ENCODE assay signal across 20 cellular contexts in genomic region chr11:102669664-102670063, GRCh38. TPM values are rescaled to one million over a fixed set of nuclear protein-coding genes. Genes with fewer than 3 reads are reported as not detected.
A peak's percentile ranks its signal among the peaks of the same experiment; 100 is the strongest.
DNase-seq lines count a peak whose midpoint lies in the region; ATAC-seq and TF ChIP-seq lines count a peak whose summit lies in the region.
"Had no signal": no experiment of that assay in that cellular context is flagged by ENCODE, and none has a peak within 500 bp of the region (broad histone marks: within the 10 kb centered on the region; RNA-seq: fewer than 3 reads in every experiment).

No MANE protein-coding gene starts in this region.

- H3K9me3 Mint-ChIP-seq in WTC11: no peaks in the 10 kb centered on the region; the same call in 1 of the 2 replicates
- H3K9me3 Mint-ChIP-seq: activated CD4-positive, alpha-beta memory T cell treated with anti-CD3 and anti-CD28 coated beads for 36 hours; activated T-helper 2 cell treated with anti-CD3 and anti-CD28 coated beads, Interferon-gamma antibody, Interleukin-2, Interleukin-4, amounts not matched to agents 10 μg/mL and 5 μg/mL and 100 μg/mL, durations not matched to agents 14 hours and 24 hours and 36 hours had no signal

- intact Hi-C loops in sciatic nerve (cut with DNase I): no loop called here
- intact Hi-C loops in heart left ventricle (cut with DNase I): loop anchor here in 5 of 10 donors (5.0 to 10.0 kb wide), 5 partner anchors 325 to 385 kb away; partner anchors contain the start of gene BIRC2 (in 1 of the 5)

- H3K4me3 Mint-ChIP-seq in WTC11: no peak overlapping the region
- H3K4me3 Mint-ChIP-seq: activated CD4-positive, alpha-beta memory T cell treated with anti-CD3 and anti-CD28 coated beads for 36 hours; brain had no signal

- POLR2A ChIA-PET in WTC11 (lab: Charles Lee): no interaction called here

- no peaks in the 10 kb centered on the region for H3K27me3 Mint-ChIP-seq in WTC11 (ENCODE audit: low read depth)
- H3K27me3 Mint-ChIP-seq: activated CD4-positive, alpha-beta memory T cell treated with anti-CD3 and anti-CD28 coated beads for 36 hours; brain had no signal

- no peaks in the 10 kb centered on the region for H3K9me3 ChIP-seq in heart left ventricle
- H3K9me3 ChIP-seq: BLaER1, MG63 had no signal

- no peaks in the 10 kb centered on the region for H3K36me3 ChIP-seq in heart left ventricle
- H3K36me3 ChIP-seq: BLaER1, MG63 had no signal

- no peaks in the 10 kb centered on the region for H3K27me3 ChIP-seq in heart left ventricle
- H3K27me3 ChIP-seq: BLaER1, MG63 had no signal

- CTCF ChIA-PET in WTC11 (lab: Charles Lee): no interaction called here

- 70 to 75% (median 72%) methylated on average over 3 of the region's 3 CpGs for WGBS in heart left ventricle, 4 donors

- H3K4me1 Mint-ChIP-seq in WTC11: peaks cover 14% of the 10 kb centered on the region
- H3K4me1 Mint-ChIP-seq: brain had no signal

- TF ChIP-seq CTCF in WTC11 (IDR thresholded peaks at IDR 0.05) (no peak), heart left ventricle (IDR thresholded peaks at IDR 0.05) (no peak)

- H3K4me1 ChIP-seq in heart left ventricle: no peaks in the 10 kb centered on the region
- H3K4me1 ChIP-seq: BLaER1 had no signal

- H3K27ac ChIP-seq in heart left ventricle: no peak overlapping the region
- H3K27ac ChIP-seq: BLaER1 had no signal

- no peak for TF ChIP-seq POLR2A in heart left ventricle (IDR thresholded peaks at IDR 0.05)

- no peak overlapping the region for H3K4me3 ChIP-seq in heart left ventricle
- H3K4me3 ChIP-seq: BLaER1, MG63 had no signal

- DNase-seq in fibroblast of peridontal ligament (ENCODE audit: extremely low read depth): peak; percentile 19
- no peak for DNase-seq in WTC11 (ENCODE audit: low spot score)
- DNase-seq in amygdala (lab: John Stamatoyannopoulos, UW): no peak
- DNase-seq in sciatic nerve (ENCODE audit: low spot score): no peak
- DNase-seq in heart left ventricle: no peak
- DNase-seq: activated CD4-positive, alpha-beta memory T cell treated with anti-CD3 and anti-CD28 coated beads for 36 hours; MG63; SHP77 treated with DMSO at 0.1 percent for 48 hours; stimulated activated CD4-positive, alpha-beta T cell treated with anti-CD3 and anti-CD28 coated beads, Interleukin-12 subunit alpha, Interleukin-12 subunit beta, amount 100 ng/mL, for 4 hours; substantia nigra; T1000 had no signal

- no peaks in the 10 kb centered on the region for H3K36me3 Mint-ChIP-seq in WTC11
- H3K36me3 Mint-ChIP-seq: activated CD4-positive, alpha-beta memory T cell treated with anti-CD3 and anti-CD28 coated beads for 36 hours; brain had no signal

- ATAC-seq in GM18873 (IDR thresholded peaks at IDR 0.05; ENCODE audit: low FRiP score, unreplicated experiment): peak; percentile 78
- peak; percentile 49 for ATAC-seq in GM21723 (IDR thresholded peaks at IDR 0.05; ENCODE audit: unreplicated experiment)
- peak; percentile 60 for ATAC-seq in HG03175 (IDR thresholded peaks at IDR 0.05; ENCODE audit: unreplicated experiment)
- ATAC-seq in WTC11: no peak
- no peak for ATAC-seq in sciatic nerve
- ATAC-seq in heart left ventricle: no peak

- no peak overlapping the region for H3K27ac Mint-ChIP-seq in WTC11
- H3K27ac Mint-ChIP-seq: activated CD4-positive, alpha-beta memory T cell treated with anti-CD3 and anti-CD28 coated beads for 36 hours; activated T-helper 2 cell treated with anti-CD3 and anti-CD28 coated beads, Interferon-gamma antibody, Interleukin-2, Interleukin-4, amounts not matched to agents 10 μg/mL and 5 μg/mL and 100 μg/mL, durations not matched to agents 14 hours and 24 hours and 36 hours; brain had no signal

TF ChIP-seq in WTC11, 78 proteins besides CTCF, POLR2A, EP300 and RAD21 (continues in another document):
- TF ChIP-seq PRDM15 (CRISPR knock-in tag; IDR thresholded peaks at IDR 0.05) (no peak), RELA (CRISPR knock-in tag; IDR thresholded peaks at IDR 0.05; ENCODE audit: borderline replicate concordance) (no peak), ATF3 (CRISPR knock-in tag; conservative IDR thresholded peaks at IDR 0.05) (no peak), E2F1 (CRISPR knock-in tag; IDR thresholded peaks at IDR 0.05) (no peak), CREB1 (CRISPR knock-in tag; IDR thresholded peaks at IDR 0.05) (no peak), MAX (CRISPR knock-in tag; IDR thresholded peaks at IDR 0.05) (no peak), NR3C1 (CRISPR knock-in tag; conservative IDR thresholded peaks at IDR 0.05; ENCODE audit: low read depth) (no peak), TEAD4 (CRISPR knock-in tag; IDR thresholded peaks at IDR 0.05) (no peak), PREB (CRISPR knock-in tag; IDR thresholded peaks at IDR 0.05; ENCODE audit: borderline replicate concordance) (no peak), IRF1 (CRISPR knock-in tag; IDR thresholded peaks at IDR 0.05) (no peak), NFYB (CRISPR knock-in tag; conservative IDR thresholded peaks at IDR 0.05; ENCODE audit: low read depth) (no peak), ZBTB21 (CRISPR knock-in tag; IDR thresholded peaks at IDR 0.05; ENCODE audit: borderline replicate concordance) (no peak)

RNA-seq across cellular contexts. Expression of gene MMP27, which starts 35.9 kb away (rescaled TPM):
- total RNA-seq in WTC11 (2021): not detected in 3 replicates
- total RNA-seq in sciatic nerve: not detected
- total RNA-seq in heart left ventricle: under 1 TPM in 1 of 9 donors, not detected in 8; 0.14 TPM
- polyA plus RNA-seq in heart left ventricle: not detected
- total RNA-seq: activated CD4-positive, alpha-beta memory T cell treated with anti-CD3 and anti-CD28 coated beads for 36 hours; activated T-helper 2 cell treated with anti-CD3 and anti-CD28 coated beads, Interferon-gamma antibody, Interleukin-2, Interleukin-4, amounts not matched to agents 10 μg/mL and 5 μg/mL and 100 μg/mL, durations not matched to agents 14 hours and 24 hours and 36 hours; glomerular endothelial cell; mononuclear cell had no signal
- polyA plus RNA-seq: keratinocyte had no signal

RNA-seq across cellular contexts. Expression of gene MMP20, which starts 44.5 kb away (rescaled TPM):
- not detected in 3 replicates for total RNA-seq in WTC11 (2021)
- total RNA-seq in sciatic nerve: not detected
- total RNA-seq in heart left ventricle: not detected
- polyA plus RNA-seq in heart left ventricle: not detected
- total RNA-seq: activated CD4-positive, alpha-beta memory T cell treated with anti-CD3 and anti-CD28 coated beads for 36 hours; activated T-helper 2 cell treated with anti-CD3 and anti-CD28 coated beads, Interferon-gamma antibody, Interleukin-2, Interleukin-4, amounts not matched to agents 10 μg/mL and 5 μg/mL and 100 μg/mL, durations not matched to agents 14 hours and 24 hours and 36 hours; glomerular endothelial cell had no signal
- polyA plus RNA-seq: keratinocyte had no signal

RNA-seq across cellular contexts. Expression of gene MMP8, which starts 55.1 kb away (rescaled TPM):
- total RNA-seq in WTC11 (2021) (not detected in 3 replicates), sciatic nerve (2.3 TPM), heart left ventricle (1 to 10 TPM in 1 of 9 donors, under 1 TPM in 5, not detected in 3; 0.10 to 1.6 (median 0.40) TPM)
- under 1 TPM in 1 of 2 donors, not detected in 1; 0.51 TPM for polyA plus RNA-seq in heart left ventricle
- total RNA-seq: activated CD4-positive, alpha-beta memory T cell treated with anti-CD3 and anti-CD28 coated beads for 36 hours; activated T-helper 2 cell treated with anti-CD3 and anti-CD28 coated beads, Interferon-gamma antibody, Interleukin-2, Interleukin-4, amounts not matched to agents 10 μg/mL and 5 μg/mL and 100 μg/mL, durations not matched to agents 14 hours and 24 hours and 36 hours; glomerular endothelial cell had no signal

Comparison
In these comparisons a context has a peak if more than half of its experiments do, and no peak if none do; other contexts are left out.
1. ATAC-seq: peak in GM18873 (single experiment), GM21723 (single experiment) and HG03175 (single experiment); none in WTC11 (single experiment), sciatic nerve (single experiment) and heart left ventricle (0 of 4).